18 cellular contexts compared by ENCODE assay signal in the genomic region with DNA sequence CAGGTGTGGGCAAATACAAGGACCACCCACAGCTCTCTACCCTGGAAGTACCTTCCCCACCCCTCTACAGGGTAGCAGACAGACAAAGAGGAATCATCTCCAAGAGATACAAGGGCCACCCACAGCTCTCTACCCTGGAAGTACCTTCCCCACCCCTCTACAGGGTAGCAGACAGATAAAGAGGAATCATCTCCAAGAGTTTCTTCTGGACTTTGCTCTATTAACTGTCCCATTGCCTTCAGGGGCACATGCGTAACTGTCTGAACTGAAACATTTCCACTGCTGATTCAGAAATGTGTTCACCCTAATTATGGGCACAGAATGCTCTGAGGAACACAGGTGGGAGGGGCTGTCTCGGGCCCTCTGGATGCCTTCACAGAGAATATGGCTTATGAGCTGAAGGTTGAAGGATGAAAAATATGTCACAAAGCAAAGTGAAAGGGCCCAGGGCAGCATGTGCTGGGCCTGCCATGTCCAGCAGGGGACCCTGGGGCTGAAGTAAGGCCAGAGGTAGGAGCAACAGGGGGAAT. TPM values are rescaled to one million over a fixed set of nuclear protein-coding genes. Genes with fewer than 3 reads are reported as not detected.
A peak's percentile ranks its signal among the peaks of the same experiment; 100 is the strongest.
DNase-seq lines count a peak whose midpoint lies in the region; ATAC-seq and TF ChIP-seq lines count a peak whose summit lies in the region.
"Had no signal": no experiment of that assay in that cellular context is flagged by ENCODE, and none has a peak within 500 bp of the region (broad histone marks: within the 10 kb centered on the region; RNA-seq: fewer than 3 reads in every experiment).

No MANE protein-coding gene starts in this region.

- H2AFZ ChIP-seq in MM.1S (ENCODE audit: low read length): no peak overlapping the region
- no peak overlapping the region for H2AFZ ChIP-seq in osteoblast (ENCODE audit: low read length)
- H2AFZ ChIP-seq: PC-9 had no signal

- H3K27me3 Mint-ChIP-seq in dendritic cell treated with granulocyte-macrophage colony-stimulating factor and Interleukin-4, amounts not matched to agents 40 ng/mL and 50 ng/mL, for 4 days: no peaks in the 10 kb centered on the region
- H3K27me3 Mint-ChIP-seq in activated T-helper 1 cell treated with anti-CD3 and anti-CD28 coated beads, Interleukin-12 subunit alpha, Interleukin-12 subunit beta, Interleukin-2, Interleukin-4 antibody, amounts not matched to agents 30 ng/mL and 10 ng/mL and 1 ng/mL, durations not matched to agents 14 hours and 24 hours and 36 hours (ENCODE audit: insufficient read depth): no peaks in the 10 kb centered on the region
- H3K27me3 Mint-ChIP-seq: naive B cell had no signal

- H3F3A ChIP-seq in MM.1S (ENCODE audit: insufficient read depth, low read length): no peaks in the 10 kb centered on the region

- no peaks in the 10 kb centered on the region for H4K20me1 ChIP-seq in MM.1S (ENCODE audit: insufficient read depth, low read length)
- H4K20me1 ChIP-seq in osteoblast (ENCODE audit: insufficient read depth, low read length): no peaks in the 10 kb centered on the region

- H3K4me1 Mint-ChIP-seq in dendritic cell treated with granulocyte-macrophage colony-stimulating factor and Interleukin-4, amounts not matched to agents 40 ng/mL and 50 ng/mL, for 4 days (ENCODE audit: low read depth): peaks cover 54% of the 10 kb centered on the region
- no peaks in the 10 kb centered on the region for H3K4me1 Mint-ChIP-seq in activated T-helper 1 cell treated with anti-CD3 and anti-CD28 coated beads, Interleukin-12 subunit alpha, Interleukin-12 subunit beta, Interleukin-2, Interleukin-4 antibody, amounts not matched to agents 30 ng/mL and 10 ng/mL and 1 ng/mL, durations not matched to agents 14 hours and 24 hours and 36 hours (ENCODE audit: low read depth)

- H3K9me3 Mint-ChIP-seq in dendritic cell treated with granulocyte-macrophage colony-stimulating factor and Interleukin-4, amounts not matched to agents 40 ng/mL and 50 ng/mL, for 4 days: no peaks in the 10 kb centered on the region
- no peaks in the 10 kb centered on the region for H3K9me3 Mint-ChIP-seq in activated T-helper 1 cell treated with anti-CD3 and anti-CD28 coated beads, Interleukin-12 subunit alpha, Interleukin-12 subunit beta, Interleukin-2, Interleukin-4 antibody, amounts not matched to agents 30 ng/mL and 10 ng/mL and 1 ng/mL, durations not matched to agents 14 hours and 24 hours and 36 hours
- H3K9me3 Mint-ChIP-seq: naive B cell had no signal

- no peak overlapping the region for H3K4me2 ChIP-seq in MM.1S (ENCODE audit: low read depth, low read length)
- no peak overlapping the region for H3K4me2 ChIP-seq in osteoblast (ENCODE audit: insufficient read depth, low read length)
- H3K4me2 ChIP-seq: PC-9 had no signal

- H3K9ac ChIP-seq in MM.1S (ENCODE audit: low read length): no peak overlapping the region

- in situ Hi-C loops in GM13977 (cut with MboI; ENCODE audit: low pct_unique_long_range_greater_than_20kb, low sequenced_read_pairs, unreplicated experiment): no loop called here

- H3K79me2 ChIP-seq in MM.1S (ENCODE audit: low read length) (no peaks in the 10 kb centered on the region), osteoblast (ENCODE audit: insufficient read depth, low read length) (no peaks in the 10 kb centered on the region)

- H3K27ac ChIP-seq in MM.1S (ENCODE audit: low read length): no peak overlapping the region
- peak overlapping the region; percentile 37 for H3K27ac ChIP-seq in osteoblast (ENCODE audit: low read depth, low read length)
- H3K27ac ChIP-seq: cardiac muscle cell, PC-9 had no signal

- H3K36me3 ChIP-seq in MM.1S (replicated peaks; ENCODE audit: insufficient read depth, low read length) (no peaks in the 10 kb centered on the region), osteoblast (ENCODE audit: insufficient read depth, low read length) (peaks cover 4% of the 10 kb centered on the region)
- H3K36me3 ChIP-seq: cardiac muscle cell had no signal

- H3K27ac Mint-ChIP-seq in dendritic cell treated with granulocyte-macrophage colony-stimulating factor and Interleukin-4, amounts not matched to agents 40 ng/mL and 50 ng/mL, for 4 days: peak overlapping the region; percentile 25
- no peak overlapping the region for H3K27ac Mint-ChIP-seq in activated T-helper 1 cell treated with anti-CD3 and anti-CD28 coated beads, Interleukin-12 subunit alpha, Interleukin-12 subunit beta, Interleukin-2, Interleukin-4 antibody, amounts not matched to agents 30 ng/mL and 10 ng/mL and 1 ng/mL, durations not matched to agents 14 hours and 24 hours and 36 hours

- peak; percentile 2 for TF ChIP-seq CTCF in GM13977 (IDR thresholded peaks at IDR 0.05; ENCODE audit: extremely low read depth, insufficient read depth, missing control alignments)
- TF ChIP-seq CTCF in MM.1S (IDR thresholded peaks at IDR 0.05; ENCODE audit: low read length): 0 out of 2 replicates have a peak, but pooled peaks have one; percentile 10
- TF ChIP-seq CTCF in osteoblast (IDR thresholded peaks at IDR 0.05; ENCODE audit: extremely low read depth, low read depth, low read length): no peak

- peaks cover 8% of the 10 kb centered on the region; the same call in 1 of the 2 replicates for H3K4me1 ChIP-seq in MM.1S (ENCODE audit: low read length)
- H3K4me1 ChIP-seq in osteoblast (ENCODE audit: insufficient read depth, low read length): peaks cover 40% of the 10 kb centered on the region

- H3K4me3 ChIP-seq in MM.1S (ENCODE audit: low read length) (no peak overlapping the region), osteoblast (ENCODE audit: insufficient read depth, low read length) (no peak overlapping the region)
- H3K4me3 ChIP-seq: cardiac muscle cell, lung, PC-9 had no signal

- DNase-seq in GM13977 (ENCODE audit: low spot score) (no peak), MM.1S (no peak), osteoblast (ENCODE audit: insufficient read length, low spot score, missing footprints) (no peak), NCI-H1694 (lab: John Stamatoyannopoulos, UW) (no peak), NCI-H2227 (lab: John Stamatoyannopoulos, UW; ENCODE audit: unreplicated experiment) (no peak)
- DNase-seq in activated T-helper 1 cell treated with anti-CD3 and anti-CD28 coated beads, Interleukin-12 subunit alpha, Interleukin-12 subunit beta, Interleukin-2, Interleukin-4 antibody, amounts not matched to agents 30 ng/mL and 10 ng/mL and 1 ng/mL, durations not matched to agents 14 hours and 24 hours and 36 hours (ENCODE audit: low spot score): no peak
- DNase-seq: effector CD4-positive, alpha-beta T cell; glutamatergic neuron; naive B cell; NCI-H1105; NCI-H526 treated with DMSO at 0.1 percent for 48 hours; PC-9; stimulated activated CD4-positive, alpha-beta T cell treated with anti-CD3 and anti-CD28 coated beads, Interleukin-4, amount 100 ng/mL, for 1 hour had no signal

- H3K9me2 ChIP-seq in MM.1S (replicated peaks; ENCODE audit: insufficient read depth, low read length): no peaks in the 10 kb centered on the region

- H3K9me3 ChIP-seq in MM.1S (replicated peaks; ENCODE audit: insufficient read depth, low read length): no peaks in the 10 kb centered on the region
- H3K9me3 ChIP-seq in osteoblast (ENCODE audit: low read depth, low read length): no peaks in the 10 kb centered on the region

- intact Hi-C loops in dendritic cell treated with granulocyte-macrophage colony-stimulating factor and Interleukin-4, amounts not matched to agents 40 ng/mL and 50 ng/mL, for 4 days (cut with micrococcal nuclease): no loop called here
- intact Hi-C loops in activated T-helper 1 cell treated with anti-CD3 and anti-CD28 coated beads, Interleukin-12 subunit alpha, Interleukin-12 subunit beta, Interleukin-2, Interleukin-4 antibody, amounts not matched to agents 30 ng/mL and 10 ng/mL and 1 ng/mL, durations not matched to agents 14 hours and 24 hours and 36 hours (cut with micrococcal nuclease): no loop called here

- H3K27me3 ChIP-seq in MM.1S (replicated peaks; ENCODE audit: insufficient read depth, low read length): no peaks in the 10 kb centered on the region
- H3K27me3 ChIP-seq in osteoblast (ENCODE audit: insufficient read depth, low read length): no peaks in the 10 kb centered on the region
- H3K27me3 ChIP-seq: cardiac muscle cell had no signal

- H3K4me3 Mint-ChIP-seq in dendritic cell treated with granulocyte-macrophage colony-stimulating factor and Interleukin-4, amounts not matched to agents 40 ng/mL and 50 ng/mL, for 4 days: no peak overlapping the region
- no peak overlapping the region for H3K4me3 Mint-ChIP-seq in activated T-helper 1 cell treated with anti-CD3 and anti-CD28 coated beads, Interleukin-12 subunit alpha, Interleukin-12 subunit beta, Interleukin-2, Interleukin-4 antibody, amounts not matched to agents 30 ng/mL and 10 ng/mL and 1 ng/mL, durations not matched to agents 14 hours and 24 hours and 36 hours
- H3K4me3 Mint-ChIP-seq: naive B cell had no signal

- peaks cover 5% of the 10 kb centered on the region for H3K36me3 Mint-ChIP-seq in dendritic cell treated with granulocyte-macrophage colony-stimulating factor and Interleukin-4, amounts not matched to agents 40 ng/mL and 50 ng/mL, for 4 days (ENCODE audit: low read depth)
- peaks cover 2% of the 10 kb centered on the region for H3K36me3 Mint-ChIP-seq in activated T-helper 1 cell treated with anti-CD3 and anti-CD28 coated beads, Interleukin-12 subunit alpha, Interleukin-12 subunit beta, Interleukin-2, Interleukin-4 antibody, amounts not matched to agents 30 ng/mL and 10 ng/mL and 1 ng/mL, durations not matched to agents 14 hours and 24 hours and 36 hours (ENCODE audit: low read depth)

- no peak for ATAC-seq in HG02870 (IDR thresholded peaks at IDR 0.05; ENCODE audit: unreplicated experiment)
- ATAC-seq: activated CD4-positive, CD25-positive, alpha-beta regulatory T cell treated with anti-CD3 and anti-CD28 coated beads, Interleukin-2, amount 50 U/mL, for 24 hours had no signal

RNA-seq across cellular contexts. Expression of gene ZNF281, which starts 43.9 kb away (rescaled TPM):
- 37.7 and 45.6 TPM in 2 replicates for total RNA-seq in osteoblast
- 23.5 and 24.1 TPM in 2 replicates for total RNA-seq in activated T-helper 1 cell treated with anti-CD3 and anti-CD28 coated beads, Interleukin-12 subunit alpha, Interleukin-12 subunit beta, Interleukin-2, Interleukin-4 antibody, amounts not matched to agents 30 ng/mL and 10 ng/mL and 1 ng/mL, durations not matched to agents 14 hours and 24 hours and 36 hours
